ENCODE assay signal across 10 cellular contexts in the genomic region with DNA sequence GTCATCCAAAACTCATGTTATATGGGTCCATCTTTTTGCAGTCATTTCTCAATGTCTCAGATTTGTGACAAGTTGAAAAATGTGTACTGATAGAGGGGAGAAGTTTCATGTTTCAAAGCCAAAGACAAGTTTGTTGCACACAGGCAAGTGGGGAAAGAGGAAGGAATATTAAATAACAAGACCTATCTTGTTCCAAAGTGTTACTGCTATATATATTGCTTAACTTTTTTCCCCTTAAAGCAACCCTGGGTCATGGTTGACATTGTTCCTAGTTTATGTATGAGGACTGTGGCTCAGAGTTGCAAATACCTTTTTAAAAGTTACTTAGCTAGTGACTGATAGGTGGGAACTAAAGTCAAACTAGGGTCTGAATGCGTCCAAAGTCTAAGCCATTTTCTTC. TPM values are rescaled to one million over a fixed set of nuclear protein-coding genes. Genes with fewer than 3 reads are reported as not detected.
DNase-seq lines count a peak whose midpoint lies in the region; ATAC-seq and TF ChIP-seq lines count a peak whose summit lies in the region.
"Had no signal": no experiment of that assay in that cellular context is flagged by ENCODE, and none has a peak within 500 bp of the region (broad histone marks: within the 10 kb centered on the region; RNA-seq: fewer than 3 reads in every experiment).

No MANE protein-coding gene starts in this region.

- CTCF ChIA-PET in CD4-positive, alpha-beta memory T cell (lab: Charles Lee; ENCODE audit: partially characterized antibody), result interaction anchor here (1.1 to 5.0 kb wide), 10 partner anchors 8 to 379 kb away, joined by 3 to 83 read pairs (median 12); no protein-coding TSS in a partner anchor

- no peaks in the 10 kb centered on the region for H3K36me3 ChIP-seq in CD4-positive, alpha-beta memory T cell (ENCODE audit: insufficient read depth, low read length)
- H3K36me3 ChIP-seq in KMS-11 (ENCODE audit: insufficient read depth), result no peaks in the 10 kb centered on the region
- no peaks in the 10 kb centered on the region for H3K36me3 ChIP-seq in adipocyte (ENCODE audit: control insufficient read depth, insufficient read depth, low read length, severe bottlenecking)

- no peaks in the 10 kb centered on the region for H3K9me3 Mint-ChIP-seq in CD4-positive, alpha-beta memory T cell
- H3K9me3 Mint-ChIP-seq in natural killer cell, result no peaks in the 10 kb centered on the region

- H3K79me2 ChIP-seq in KMS-11 (ENCODE audit: insufficient read depth, low read depth), result peaks cover 28% of the 10 kb centered on the region; the same call in 1 of the 2 replicates

- no peaks in the 10 kb centered on the region for H3K9me3 ChIP-seq in CD4-positive, alpha-beta memory T cell (ENCODE audit: control insufficient read depth in 1 of 2, low read length in 2 of 2)
- no peaks in the 10 kb centered on the region for H3K9me3 ChIP-seq in adipocyte (ENCODE audit: control insufficient read depth, low read length)

- peak overlapping the region; percentile 86 for H3K27ac ChIP-seq in CD4-positive, alpha-beta memory T cell (ENCODE audit: low read depth, low read length)
- no peak overlapping the region for H3K27ac ChIP-seq in KMS-11
- H3K27ac ChIP-seq: VCaP had no signal

- no peak for ATAC-seq in natural killer cell
- ATAC-seq in GM21723 (IDR thresholded peaks at IDR 0.05; ENCODE audit: unreplicated experiment), result no peak

- POLR2A ChIA-PET in CD4-positive, alpha-beta memory T cell (lab: Charles Lee; ENCODE audit: partially characterized antibody), result interaction anchor here (0.9 to 11.3 kb wide), 17 partner anchors 10 to 479 kb away, joined by 3 to 374 read pairs (median 21); a partner anchor contains a TSS

- H3K27ac Mint-ChIP-seq in CD4-positive, alpha-beta memory T cell, result peak overlapping the region; percentile 87 to 98 (median 96)
- H3K27ac Mint-ChIP-seq in natural killer cell, result peak overlapping the region; percentile 79 to 84

- no peaks in the 10 kb centered on the region for H3K27me3 Mint-ChIP-seq in CD4-positive, alpha-beta memory T cell
- H3K27me3 Mint-ChIP-seq in natural killer cell (ENCODE audit: low read depth in 2 of 2), result no peaks in the 10 kb centered on the region

- H3K9ac ChIP-seq in KMS-11 (peak overlapping the region; percentile 85; the same call in 1 of the 2 replicates), adipocyte (ENCODE audit: low read length) (no peak overlapping the region)

- H3K4me3 Mint-ChIP-seq in CD4-positive, alpha-beta memory T cell, result peak overlapping the region; percentile 93 to 99 (median 96)
- H3K4me3 Mint-ChIP-seq in natural killer cell, result peak overlapping the region; percentile 98

- no peak for TF ChIP-seq CTCF in KMS-11 (conservative IDR thresholded peaks at IDR 0.05; ENCODE audit: low read depth, low read length)
- TF ChIP-seq CTCF in natural killer cell (IDR thresholded peaks at IDR 0.05), result no peak

- peak overlapping the region; percentile 90 for H3K4me2 ChIP-seq in KMS-11

- no peaks in the 10 kb centered on the region for H4K20me1 ChIP-seq in KMS-11 (ENCODE audit: insufficient read depth)

- no peaks in the 10 kb centered on the region for H3K27me3 ChIP-seq in CD4-positive, alpha-beta memory T cell (ENCODE audit: insufficient read depth, low read length)
- H3K27me3 ChIP-seq in KMS-11 (ENCODE audit: insufficient read depth, low read depth) (no peaks in the 10 kb centered on the region), adipocyte (replicated peaks; ENCODE audit: control insufficient read depth, insufficient read depth, low read length) (no peaks in the 10 kb centered on the region)

- peaks cover 46 to 90% (median 58%) of the 10 kb centered on the region in 4 donors for H3K4me1 Mint-ChIP-seq in CD4-positive, alpha-beta memory T cell
- peaks cover 75 to 84% of the 10 kb centered on the region in 2 donors for H3K4me1 Mint-ChIP-seq in natural killer cell

- no peak for DNase-seq in CD4-positive, alpha-beta memory T cell
- DNase-seq in adipocyte (ENCODE audit: low read depth) (peak; percentile 15), natural killer cell (no peak), NCI-H2171 treated with DMSO at 0.1 percent for 48 hours (lab: John Stamatoyannopoulos, UW) (no peak), NCI-H2029 (lab: John Stamatoyannopoulos, UW) (no peak), NCI-H2227 treated with DMSO at 0.1 percent for 48 hours (lab: John Stamatoyannopoulos, UW) (no peak)
- DNase-seq: islet precursor cell had no signal

- H3K4me3 ChIP-seq in CD4-positive, alpha-beta memory T cell (ENCODE audit: low read length in 2 of 2), result peak overlapping the region; percentile 25 to 91
- H3K4me3 ChIP-seq in KMS-11 (IDR thresholded peaks at IDR 0.05; ENCODE audit: insufficient read depth, low read depth, low read length), result no peak overlapping the region
- H3K4me3 ChIP-seq in adipocyte (ENCODE audit: low read length), result peak overlapping the region; percentile 89

- intact Hi-C loops in CD4-positive, alpha-beta memory T cell (cut with micrococcal nuclease), result loop anchor here (5.0 kb wide), 3 partner anchors 337 to 477 kb away; a partner anchor contains a TSS
- intact Hi-C loops in natural killer cell (cut with micrococcal nuclease), result loop anchor here (5.0 kb wide), 1 partner anchor 297 kb away; no protein-coding TSS in a partner anchor

- peak overlapping the region; percentile 98 for H2AFZ ChIP-seq in KMS-11 (ENCODE audit: low read depth)

- peaks cover 49 to 50% of the 10 kb centered on the region in 2 donors for H3K36me3 Mint-ChIP-seq in CD4-positive, alpha-beta memory T cell
- no peaks in the 10 kb centered on the region for H3K36me3 Mint-ChIP-seq in natural killer cell

- peaks cover 47% of the 10 kb centered on the region for H3K4me1 ChIP-seq in CD4-positive, alpha-beta memory T cell (ENCODE audit: insufficient read depth, low read length)
- peaks cover 49% of the 10 kb centered on the region for H3K4me1 ChIP-seq in KMS-11 (ENCODE audit: low read depth, poor library complexity, severe bottlenecking)
- H3K4me1 ChIP-seq in adipocyte (ENCODE audit: control insufficient read depth, insufficient read depth, low read length), result peaks cover 30% of the 10 kb centered on the region

RNA-seq across cellular contexts. Expression of a gene that starts 1.7 kb away (rescaled TPM):
- 100 to 1,000 TPM; 278 to 297 TPM for total RNA-seq in CD4-positive, alpha-beta memory T cell
- polyA plus RNA-seq in CD4-positive, alpha-beta memory T cell, result 100 to 1,000 TPM; 219 to 256 TPM
- 100 to 1,000 TPM; 178 to 235 (median 189) TPM for total RNA-seq in natural killer cell
